Comparison of ENCODE assay signal across 8 cellular contexts in the genomic region with DNA sequence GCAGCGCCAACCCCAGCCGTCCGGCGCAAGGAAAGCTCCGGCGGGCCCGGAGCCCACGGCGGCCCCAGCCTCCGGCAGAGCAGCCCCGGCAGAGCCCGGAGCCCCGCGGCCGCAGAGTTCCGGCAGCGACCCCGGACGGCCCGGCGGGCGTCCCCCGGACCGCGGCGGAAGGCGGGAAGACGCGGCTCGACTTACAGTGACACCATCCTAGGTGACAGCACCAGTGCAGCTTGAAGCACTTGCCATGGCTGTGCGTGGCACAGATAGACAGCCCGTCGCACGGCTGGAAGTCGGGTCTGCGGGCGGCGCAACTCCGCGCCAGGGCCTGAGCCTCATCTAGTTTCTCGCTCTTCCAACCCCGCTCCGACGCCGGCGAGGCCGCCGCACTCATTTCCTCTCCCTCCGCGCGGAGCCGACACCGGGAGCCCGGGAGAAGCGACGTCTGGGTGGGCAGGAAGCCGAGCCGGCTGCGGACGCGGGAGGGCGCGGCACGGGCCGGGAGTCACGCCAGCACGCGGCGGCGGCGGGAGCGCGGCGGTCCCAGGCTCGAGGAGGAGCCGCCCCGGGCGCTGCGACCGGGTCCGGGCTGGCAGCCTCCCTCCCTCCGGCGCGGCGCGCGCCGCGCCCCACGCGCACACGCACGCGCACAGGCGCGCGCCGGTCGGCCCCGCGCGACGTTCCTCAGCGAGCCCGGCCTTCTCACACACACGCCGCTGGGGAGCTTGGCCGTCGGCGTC. TPM values are rescaled to one million over a fixed set of nuclear protein-coding genes. Genes with fewer than 3 reads are reported as not detected.
DNase-seq lines count a peak whose midpoint lies in the region; TF ChIP-seq lines count a peak whose summit lies in the region.

A gene with protein sequence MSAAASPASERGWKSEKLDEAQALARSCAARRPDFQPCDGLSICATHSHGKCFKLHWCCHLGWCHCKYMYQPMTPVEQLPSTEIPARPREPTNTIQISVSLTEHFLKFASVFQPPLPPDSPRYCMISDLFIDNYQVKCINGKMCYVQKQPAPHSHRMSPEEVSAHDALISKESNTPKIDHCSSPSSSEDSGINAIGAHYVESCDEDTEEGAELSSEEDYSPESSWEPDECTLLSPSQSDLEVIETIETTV (minus strand): TSS at position 628 of the 737 bp plus-strand sequence. CDS start 237 bp downstream, at position 391.

- TF ChIP-seq POLR2A in suprapubic skin (IDR thresholded peaks at IDR 0.05), result no peak

- CTCF ChIA-PET in GM10248 (lab: Yijun Ruan, JAX), result interaction anchor here (1.3 to 2.7 kb wide), 3 partner anchors 9 to 127 kb away, joined by 3 to 12 read pairs (median 11); no protein-coding TSS in a partner anchor

- TF ChIP-seq EP300 in suprapubic skin (IDR thresholded peaks at IDR 0.05), result no peak

- H3K4me3 ChIP-seq in esophagus (ENCODE audit: low read depth in 1 of 2, low read length in 2 of 2) (peak within 1 kb of the TSS; percentile 56 to 68), suprapubic skin (peak within 1 kb of the TSS; percentile 75)

- DNase-seq in AG08395 (ENCODE audit: low spot score) (peak; percentile 83), GM10248 (ENCODE audit: extremely low spot score) (peak; percentile 50), Kasumi-1 (lab: John Stamatoyannopoulos, UW) (peak; percentile 26 to 32), midbrain (lab: John Stamatoyannopoulos, UW) (peak; percentile 79), suprapubic skin (ENCODE audit: low spot score in 2 of 2) (peak in 1 of 2 donors; percentile 73), mesenteric fat pad (ENCODE audit: low spot score) (no peak)
- peak; percentile 13 to 40 for DNase-seq in activated CD4-positive, alpha-beta T cell treated with anti-CD3 and anti-CD28 coated beads, Interleukin-2, amount 50 U/mL, for 48 hours

- WGBS in esophagus, 2 donors, result 0 to 1% methylated on average over 73 to 110 of the region's 110 CpGs
- WGBS in suprapubic skin, result under 1% methylated on average over 44 of the region's 110 CpGs

- H3K4me1 ChIP-seq in esophagus (ENCODE audit: control insufficient read depth in 2 of 2, insufficient read depth in 2 of 2, low read length in 1 of 2) (peaks cover 0 to 11% of the 10 kb centered on the region in 2 donors), suprapubic skin (peaks cover 25% of the 10 kb centered on the region)

- POLR2A ChIA-PET in GM10248 (lab: Yijun Ruan, JAX), result no interaction called here

- no peaks in the 10 kb centered on the region for H3K9me3 ChIP-seq in esophagus (ENCODE audit: control insufficient read depth in 2 of 2, insufficient read depth in 1 of 2, low read depth in 1 of 2, low read length in 1 of 2)
- no peaks in the 10 kb centered on the region for H3K9me3 ChIP-seq in suprapubic skin

- no peak for TF ChIP-seq CTCF in GM10248 (IDR thresholded peaks at IDR 0.05; ENCODE audit: control extremely low read depth, extremely low read depth, low read depth, missing control alignments)
- TF ChIP-seq CTCF in suprapubic skin (IDR thresholded peaks at IDR 0.05), result no peak

- H3K27me3 ChIP-seq in esophagus (ENCODE audit: control insufficient read depth in 1 of 2, insufficient read depth in 2 of 2, low read length in 2 of 2) (peaks cover 0 to 10% of the 10 kb centered on the region in 2 donors), suprapubic skin (peaks cover 17% of the 10 kb centered on the region)

- H3K36me3 ChIP-seq in esophagus (ENCODE audit: control insufficient read depth in 2 of 2, insufficient read depth in 2 of 2, low read length in 1 of 2) (no peaks in the 10 kb centered on the region), suprapubic skin (no peaks in the 10 kb centered on the region)

- peak within 1 kb of the TSS; percentile 65 to 71 for H3K27ac ChIP-seq in esophagus (ENCODE audit: low read depth in 2 of 2, low read length in 1 of 2)
- peak within 1 kb of the TSS; percentile 84 for H3K27ac ChIP-seq in suprapubic skin

RNA-seq across cellular contexts. Expression of the gene that starts here (rescaled TPM):
- polyA plus RNA-seq in esophagus, result 1 to 10 TPM in 1 of 2 donors, under 1 TPM in 1; 0.49 to 1.5 TPM
- total RNA-seq in suprapubic skin (1 to 10 TPM; 3.6 to 8.5 (median 5.0) TPM), mesenteric fat pad (2.9 TPM)
